8 cellular contexts compared by ENCODE assay signal in genomic region chr10:79981673-79982485, GRCh38. TPM values are rescaled to one million over a fixed set of nuclear protein-coding genes. Genes with fewer than 3 reads are reported as not detected.
DNase-seq lines count a peak whose midpoint lies in the region; ATAC-seq lines count a peak whose summit lies in the region.

No MANE protein-coding gene starts in this region.

- peak; percentile 47 for ATAC-seq in activated CD4-positive, alpha-beta T cell treated with anti-CD3 and anti-CD28 coated beads for 36 hours
- ATAC-seq in activated T-cell treated with anti-CD3 and anti-CD28 coated beads, Interleukin-2, amount 50 U/mL, for 4 hours: peak; percentile 19 to 34
- no peak for ATAC-seq in GM21825 (IDR thresholded peaks at IDR 0.05; ENCODE audit: unreplicated experiment)

- H3K4me3 Mint-ChIP-seq in activated CD4-positive, alpha-beta T cell treated with anti-CD3 and anti-CD28 coated beads for 36 hours: peak overlapping the region; percentile 57
- no peak overlapping the region for H3K4me3 Mint-ChIP-seq in activated T-cell treated with anti-CD3 and anti-CD28 coated beads, Interleukin-2, amount 50 U/mL, for 4 hours

- no peaks in the 10 kb centered on the region for H3K9me3 ChIP-seq in neuron (ENCODE audit: low read length)

- H3K36me3 ChIP-seq in neuron (ENCODE audit: insufficient read depth, low read length): no peaks in the 10 kb centered on the region

- peaks cover 9% of the 10 kb centered on the region for H3K4me1 ChIP-seq in neuron (ENCODE audit: insufficient read depth, low read length)

- H3K36me3 Mint-ChIP-seq in activated CD4-positive, alpha-beta T cell treated with anti-CD3 and anti-CD28 coated beads for 36 hours (ENCODE audit: low read depth): no peaks in the 10 kb centered on the region
- H3K36me3 Mint-ChIP-seq in activated T-cell treated with anti-CD3 and anti-CD28 coated beads, Interleukin-2, amount 50 U/mL, for 4 hours (ENCODE audit: insufficient read depth): no peaks in the 10 kb centered on the region

- no peak overlapping the region for H3K27ac Mint-ChIP-seq in activated CD4-positive, alpha-beta T cell treated with anti-CD3 and anti-CD28 coated beads for 36 hours

- peaks cover 62% of the 10 kb centered on the region for H3K27me3 ChIP-seq in neuron (ENCODE audit: insufficient read depth, low read length)

- peaks cover 56% of the 10 kb centered on the region for H3K27me3 Mint-ChIP-seq in activated CD4-positive, alpha-beta T cell treated with anti-CD3 and anti-CD28 coated beads for 36 hours
- H3K27me3 Mint-ChIP-seq in activated T-cell treated with anti-CD3 and anti-CD28 coated beads, Interleukin-2, amount 50 U/mL, for 4 hours (ENCODE audit: low read depth): peaks cover 67% of the 10 kb centered on the region

- peak overlapping the region; percentile 95 for H2AFZ ChIP-seq in neuron (ENCODE audit: low read depth, low read length)

- POLR2A ChIA-PET in activated CD4-positive, alpha-beta T cell treated with anti-CD3 and anti-CD28 coated beads for 36 hours (lab: Charles Lee): no interaction called here

- intact Hi-C loops in activated CD4-positive, alpha-beta T cell treated with anti-CD3 and anti-CD28 coated beads for 36 hours (cut with DNase I, micrococcal nuclease): no loop called here

- CTCF ChIA-PET in activated CD4-positive, alpha-beta T cell treated with anti-CD3 and anti-CD28 coated beads for 36 hours (lab: Charles Lee): interaction anchor here (0.6 kb wide), 1 partner anchor 271 kb away, joined by 3 read pairs; no protein-coding TSS in a partner anchor

- peaks cover 24% of the 10 kb centered on the region for H3K4me1 Mint-ChIP-seq in activated CD4-positive, alpha-beta T cell treated with anti-CD3 and anti-CD28 coated beads for 36 hours
- peaks cover 5% of the 10 kb centered on the region for H3K4me1 Mint-ChIP-seq in activated T-cell treated with anti-CD3 and anti-CD28 coated beads, Interleukin-2, amount 50 U/mL, for 4 hours (ENCODE audit: low read depth)

- H3K4me3 ChIP-seq in neuron (ENCODE audit: low read length): peak overlapping the region; percentile 43

- H3K9me3 Mint-ChIP-seq in activated CD4-positive, alpha-beta T cell treated with anti-CD3 and anti-CD28 coated beads for 36 hours (ENCODE audit: low read depth): peaks cover under 1% of the 10 kb centered on the region
- no peaks in the 10 kb centered on the region for H3K9me3 Mint-ChIP-seq in activated T-cell treated with anti-CD3 and anti-CD28 coated beads, Interleukin-2, amount 50 U/mL, for 4 hours

- peak; percentile 62 for DNase-seq in activated CD4-positive, alpha-beta T cell treated with anti-CD3 and anti-CD28 coated beads for 36 hours
- DNase-seq in activated CD4-positive, alpha-beta T cell treated with anti-CD3 and anti-CD28 coated beads for 1 hour: no peak
- DNase-seq in NCI-H1417 (lab: John Stamatoyannopoulos, UW) (peak; percentile 12 to 92 (median 90)), glomerular visceral epithelial cell (ENCODE audit: extremely low spot score) (peak; percentile 65)
- no peak for DNase-seq in activated T-cell treated with anti-CD3 and anti-CD28 coated beads, Interleukin-2, amount 50 U/mL, for 4 hours
- DNase-seq in central memory CD4-positive, alpha-beta T cell: no peak

RNA-seq across cellular contexts. Expression of gene SFTPD, which starts 33.0 kb away (rescaled TPM):
- total RNA-seq in activated CD4-positive, alpha-beta T cell treated with anti-CD3 and anti-CD28 coated beads for 36 hours: not detected
- under 1 TPM; 0.29 to 0.40 (median 0.33) TPM for total RNA-seq in activated T-cell treated with anti-CD3 and anti-CD28 coated beads, Interleukin-2, amount 50 U/mL, for 4 hours

Comparison
In these comparisons a context has a peak if more than half of its experiments do, and no peak if none do; other contexts are left out.
1. DNase-seq: peak in activated CD4-positive, alpha-beta T cell treated with anti-CD3 and anti-CD28 coated beads for 36 hours (single experiment), NCI-H1417 (3 of 3) and glomerular visceral epithelial cell (single experiment); none in activated CD4-positive, alpha-beta T cell treated with anti-CD3 and anti-CD28 coated beads for 1 hour (single experiment), activated T-cell treated with anti-CD3 and anti-CD28 coated beads, Interleukin-2, amount 50 U/mL, for 4 hours (single experiment) and central memory CD4-positive, alpha-beta T cell (single experiment).